Comparison of ENCODE assay signal across 18 cellular contexts in genomic region chr6:167443098-167443680, GRCh38.
DNase-seq lines count a peak whose midpoint lies in the region; ATAC-seq and TF ChIP-seq lines count a peak whose summit lies in the region.
"Had no signal": no experiment of that assay in that cellular context is flagged by ENCODE, and none has a peak within 500 bp of the region (broad histone marks: within the 10 kb centered on the region; RNA-seq: fewer than 3 reads in every experiment).

No MANE protein-coding gene starts in this region.

- H2BK15ac ChIP-seq in mesendoderm (replicated peaks; ENCODE audit: low read depth) = no peak overlapping the region

- H3K79me2 ChIP-seq in mesendoderm (ENCODE audit: control insufficient read depth, insufficient read depth, low read length) = no peaks in the 10 kb centered on the region
- H3K79me2 ChIP-seq in osteoblast (ENCODE audit: insufficient read depth, low read length) = no peaks in the 10 kb centered on the region

- H4K20me1 ChIP-seq in osteoblast (ENCODE audit: insufficient read depth, low read length) = no peaks in the 10 kb centered on the region
- H4K20me1 ChIP-seq: BLaER1 had no signal

- no peaks in the 10 kb centered on the region; the same call in 1 of the 2 replicates for H3K36me3 ChIP-seq in HUES64 (ENCODE audit: insufficient read depth, low read length)
- no peaks in the 10 kb centered on the region for H3K36me3 ChIP-seq in endodermal cell (ENCODE audit: control insufficient read depth, insufficient read depth, low read length)
- no peaks in the 10 kb centered on the region for H3K36me3 ChIP-seq in mesendoderm (ENCODE audit: control insufficient read depth, insufficient read depth, low read length)
- no peaks in the 10 kb centered on the region for H3K36me3 ChIP-seq in osteoblast (ENCODE audit: insufficient read depth, low read length)
- H3K36me3 ChIP-seq: BLaER1, SJSA1 had no signal

- no peaks in the 10 kb centered on the region for H3K79me1 ChIP-seq in mesendoderm (ENCODE audit: low read length)

- H4K5ac ChIP-seq in mesendoderm (ENCODE audit: low read length) = no peak overlapping the region

- H3K27me3 Mint-ChIP-seq in endodermal cell (ENCODE audit: insufficient read depth) = peaks cover 2% of the 10 kb centered on the region
- H3K27me3 Mint-ChIP-seq in activated naive CD8-positive, alpha-beta T cell treated with anti-CD3 and anti-CD28 coated beads, Interleukin-2, amount 50 U/mL, for 24 hours = peaks cover 3% of the 10 kb centered on the region

- H3K56ac ChIP-seq in mesendoderm (ENCODE audit: low read length) = no peak overlapping the region

- WGBS in HUES64 = 57% methylated on average over 9 of the region's 9 CpGs
- WGBS in endodermal cell (ENCODE audit: insufficient coverage in 1 of 2, insufficient read length in 1 of 2), 2 experiments = 62 to 74% methylated on average over 6 to 9 of the region's 9 CpGs
- WGBS in mesendoderm (ENCODE audit: extremely low coverage, insufficient coverage, low lambda C conversion rate) = no CpG with 5 or more reads among the region's 9 CpGs

- ATAC-seq in activated naive CD8-positive, alpha-beta T cell treated with anti-CD3 and anti-CD28 coated beads, Interleukin-2, amount 50 U/mL, for 24 hours = no peak
- ATAC-seq: CD8-positive, alpha-beta T cell; PC-3 had no signal

- TF ChIP-seq CTCF in endodermal cell (conservative IDR thresholded peaks at IDR 0.05) = no peak
- no peak for TF ChIP-seq CTCF in osteoblast (IDR thresholded peaks at IDR 0.05; ENCODE audit: extremely low read depth, low read depth, low read length)

- H3K9me3 ChIP-seq in HUES64 (ENCODE audit: insufficient read depth, low read depth, low read length) = no peaks in the 10 kb centered on the region
- H3K9me3 ChIP-seq in endodermal cell (ENCODE audit: control insufficient read depth, low read length) = no peaks in the 10 kb centered on the region
- H3K9me3 ChIP-seq in osteoblast (ENCODE audit: low read depth, low read length) = no peaks in the 10 kb centered on the region
- H3K9me3 ChIP-seq: BLaER1, SJSA1 had no signal

- H2BK120ac ChIP-seq in mesendoderm (ENCODE audit: low read depth, low read length) = no peak overlapping the region

- H2AFZ ChIP-seq in osteoblast (ENCODE audit: low read length) = no peak overlapping the region
- H2AFZ ChIP-seq: GM23248 had no signal

- H3K4me2 ChIP-seq in mesendoderm (ENCODE audit: low read length) (no peak overlapping the region), osteoblast (ENCODE audit: insufficient read depth, low read length) (no peak overlapping the region)
- H3K4me2 ChIP-seq: BLaER1 had no signal

- no peak overlapping the region for H3K4ac ChIP-seq in mesendoderm (ENCODE audit: low read depth, low read length)

- peaks cover 28% of the 10 kb centered on the region for H3K4me1 Mint-ChIP-seq in endodermal cell
- no peaks in the 10 kb centered on the region for H3K4me1 Mint-ChIP-seq in activated naive CD8-positive, alpha-beta T cell treated with anti-CD3 and anti-CD28 coated beads, Interleukin-2, amount 50 U/mL, for 24 hours

- DNase-seq in ELF-1 (ENCODE audit: low read depth, low spot score) (peak; percentile 67), endodermal cell (no peak), mesendoderm (no peak), 8988T (no peak), osteoblast (ENCODE audit: insufficient read length, low spot score, missing footprints) (no peak)
- DNase-seq in activated CD8-positive, alpha-beta memory T cell treated with anti-CD3 and anti-CD28 coated beads, Interleukin-2, amount 50 U/mL, for 48 hours = no peak
- DNase-seq in activated naive CD8-positive, alpha-beta T cell treated with anti-CD3 and anti-CD28 coated beads, Interleukin-2, amount 50 U/mL, for 24 hours = no peak
- DNase-seq: CD8-positive, alpha-beta T cell; DND-41; GDM1; GM23248; IMR-90; NCI-H187 treated with DMSO at 0.1 percent for 48 hours; NCI-H774; PC-3 had no signal

- H3K4me3 ChIP-seq in HUES64 (ENCODE audit: low read length) (0 out of 2 replicates have a peak overlapping the region, but pooled peaks have one; percentile 17), endodermal cell (ENCODE audit: low read length) (no peak overlapping the region), mesendoderm (ENCODE audit: low read length) (no peak overlapping the region), osteoblast (ENCODE audit: insufficient read depth, low read length) (no peak overlapping the region)
- H3K4me3 ChIP-seq: BLaER1, GM23248, SJSA1 had no signal

- H3K9ac ChIP-seq in HUES64 (ENCODE audit: low read depth, low read length) (peak overlapping the region; percentile 53), endodermal cell (ENCODE audit: extremely low read depth, low read length, poor library complexity, severe bottlenecking) (no peak overlapping the region), mesendoderm (ENCODE audit: low read length) (no peak overlapping the region)
- H3K9ac ChIP-seq: BLaER1, GM23248 had no signal

- H3K4me1 ChIP-seq in HUES64 (ENCODE audit: insufficient read depth, low read length) (peaks cover 57% of the 10 kb centered on the region), endodermal cell (ENCODE audit: control insufficient read depth, insufficient read depth, low read length) (peaks cover 5% of the 10 kb centered on the region), mesendoderm (ENCODE audit: control insufficient read depth, low read depth, low read length) (peaks cover 5% of the 10 kb centered on the region), osteoblast (ENCODE audit: insufficient read depth, low read length) (no peaks in the 10 kb centered on the region)
- H3K4me1 ChIP-seq: SJSA1 had no signal

- no peaks in the 10 kb centered on the region for H3K36me3 Mint-ChIP-seq in endodermal cell (ENCODE audit: low read depth)
- H3K36me3 Mint-ChIP-seq in activated naive CD8-positive, alpha-beta T cell treated with anti-CD3 and anti-CD28 coated beads, Interleukin-2, amount 50 U/mL, for 24 hours (ENCODE audit: low read depth) = no peaks in the 10 kb centered on the region
- H3K36me3 Mint-ChIP-seq: CD8-positive, alpha-beta T cell had no signal

- H3K27ac Mint-ChIP-seq in endodermal cell = peak overlapping the region; percentile 86
- H3K27ac Mint-ChIP-seq in activated naive CD8-positive, alpha-beta T cell treated with anti-CD3 and anti-CD28 coated beads, Interleukin-2, amount 50 U/mL, for 24 hours = no peak overlapping the region
- H3K27ac Mint-ChIP-seq: CD8-positive, alpha-beta T cell had no signal

- no peak overlapping the region for H2AK5ac ChIP-seq in mesendoderm (ENCODE audit: low read length)

- no peak overlapping the region for H2BK5ac ChIP-seq in mesendoderm (ENCODE audit: low read length)

- H3K18ac ChIP-seq in mesendoderm (ENCODE audit: low read length) = no peak overlapping the region

- no peak overlapping the region for H3K23ac ChIP-seq in mesendoderm (ENCODE audit: low read length)

- H3K27me3 ChIP-seq in HUES64 (ENCODE audit: insufficient read depth, low read length) (no peaks in the 10 kb centered on the region), endodermal cell (ENCODE audit: control insufficient read depth, insufficient read depth, low read length, poor library complexity, severe bottlenecking) (no peaks in the 10 kb centered on the region), mesendoderm (ENCODE audit: insufficient read depth, low read length, poor library complexity) (no peaks in the 10 kb centered on the region), osteoblast (ENCODE audit: insufficient read depth, low read length) (no peaks in the 10 kb centered on the region)
- H3K27me3 ChIP-seq: BLaER1, SJSA1 had no signal

- peak overlapping the region; percentile 98 for H3K27ac ChIP-seq in HUES64 (ENCODE audit: low read depth, low read length)
- H3K27ac ChIP-seq in endodermal cell (ENCODE audit: low read depth, low read length) = peak overlapping the region; percentile 100
- H3K27ac ChIP-seq in mesendoderm (ENCODE audit: low read depth, low read length) = peak overlapping the region; percentile 40
- H3K27ac ChIP-seq in osteoblast (ENCODE audit: low read depth, low read length) = no peak overlapping the region
- H3K27ac ChIP-seq: BLaER1, GM23248, SJSA1 had no signal

- H3K4me3 Mint-ChIP-seq in endodermal cell = no peak overlapping the region
- no peak overlapping the region for H3K4me3 Mint-ChIP-seq in activated naive CD8-positive, alpha-beta T cell treated with anti-CD3 and anti-CD28 coated beads, Interleukin-2, amount 50 U/mL, for 24 hours
- H3K4me3 Mint-ChIP-seq: CD8-positive, alpha-beta T cell had no signal

- no peaks in the 10 kb centered on the region for H3K9me3 Mint-ChIP-seq in endodermal cell
- H3K9me3 Mint-ChIP-seq in activated naive CD8-positive, alpha-beta T cell treated with anti-CD3 and anti-CD28 coated beads, Interleukin-2, amount 50 U/mL, for 24 hours = no peaks in the 10 kb centered on the region
- H3K9me3 Mint-ChIP-seq: CD8-positive, alpha-beta T cell had no signal

- no peak overlapping the region for H4K8ac ChIP-seq in mesendoderm (ENCODE audit: low read depth, low read length)
